8 cellular contexts compared by ENCODE assay signal in the genomic region with DNA sequence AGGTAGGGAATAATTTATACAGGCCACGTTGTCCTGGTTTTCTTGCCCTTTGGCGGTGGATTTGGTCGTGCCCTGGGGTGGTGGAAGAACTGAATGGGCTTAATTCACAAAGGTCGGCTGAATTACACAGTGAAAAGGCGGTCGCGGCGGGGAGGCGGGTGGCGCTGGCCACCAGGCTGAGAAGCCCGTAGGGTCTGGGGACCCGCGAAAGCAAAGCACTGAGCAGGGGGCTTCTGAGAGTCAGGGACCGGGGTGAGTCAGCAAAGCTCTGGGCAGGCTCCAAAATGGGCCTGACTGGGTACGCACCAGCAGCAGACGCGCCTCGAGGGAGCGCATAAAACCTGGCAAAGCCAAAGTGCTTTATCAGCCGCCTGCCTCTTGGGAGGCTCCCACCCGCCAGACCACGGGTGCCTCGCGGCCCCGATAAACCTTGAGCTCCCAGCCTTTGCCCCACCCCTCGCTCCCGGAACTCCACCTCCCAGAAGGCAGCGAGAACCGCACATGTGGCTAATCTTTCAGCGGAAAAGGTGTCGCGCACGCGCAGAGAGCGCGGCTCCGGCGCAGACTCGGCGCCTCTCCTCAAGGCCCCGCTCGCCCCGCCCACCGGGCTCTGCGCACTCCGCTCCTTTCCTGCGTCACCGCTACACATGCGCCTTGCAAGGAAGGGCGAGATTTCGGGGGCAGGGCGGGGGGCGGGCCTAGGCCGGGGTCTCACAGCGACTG. TPM values are rescaled to one million over a fixed set of nuclear protein-coding genes. Genes with fewer than 3 reads are reported as not detected.
DNase-seq lines count a peak whose midpoint lies in the region; ATAC-seq and TF ChIP-seq lines count a peak whose summit lies in the region.

No MANE protein-coding gene starts in this region.

- H3K36me3 ChIP-seq in SK-N-SH (replicated peaks in 1 of 2; ENCODE audit: control insufficient read depth in 1 of 2, insufficient read depth in 2 of 2, low read length in 1 of 2) (peaks cover 43 to 64% of the 10 kb centered on the region in 2 experiments), testis (ENCODE audit: low read depth, missing control alignments) (peaks cover 6% of the 10 kb centered on the region)

- ATAC-seq in HG02610 (IDR thresholded peaks at IDR 0.05; ENCODE audit: unreplicated experiment) = peak; percentile 93
- peak; percentile 97 for ATAC-seq in omental fat pad (ENCODE audit: low FRiP score)

- H3K36me3 Mint-ChIP-seq in activated naive CD8-positive, alpha-beta T cell = peaks cover 9% of the 10 kb centered on the region

- peaks cover 46% of the 10 kb centered on the region for H3K79me2 ChIP-seq in SK-N-SH (ENCODE audit: insufficient read depth)

- peak overlapping the region; percentile 98; the same call in 1 of the 2 replicates for H3K4me2 ChIP-seq in SK-N-SH

- 0 out of 2 replicates have a peak, but pooled peaks have one; percentile 32 for TF ChIP-seq RAD21 in SK-N-SH (IDR thresholded peaks at IDR 0.05; ENCODE audit: low read length)

- 5% methylated on average over 13 of the region's 55 CpGs for WGBS in SK-N-SH (ENCODE audit: low lambda C conversion rate)
- WGBS in testis, 2 donors = 3 to 12% methylated on average over 14 to 55 of the region's 55 CpGs

- intact Hi-C loops in testis (cut with DNase I; ENCODE audit: low total_unique reads) = no loop called here

- DNase-seq in NCI-H1092 (lab: John Stamatoyannopoulos, UW) (peak; percentile 99), SK-N-SH (peak; percentile 97), glomerular visceral epithelial cell (ENCODE audit: extremely low spot score) (peak; percentile 99), omental fat pad (ENCODE audit: low spot score) (peak; percentile 93), testis (peak; percentile 99)

- H3K27ac ChIP-seq in SK-N-SH (ENCODE audit: low read depth in 2 of 2, low read length in 1 of 2) = peak overlapping the region; percentile 84 to 96
- peak overlapping the region; percentile 79 to 89 for H3K27ac ChIP-seq in testis

- peak in 1 of 2 experiments; percentile 8; a peak in 1 of 4 replicates for TF ChIP-seq EP300 in SK-N-SH (IDR thresholded peaks at IDR 0.05; ENCODE audit: borderline replicate concordance in 1 of 2, low read depth in 1 of 2, low read length in 1 of 2)

- no peaks in the 10 kb centered on the region for H3K27me3 Mint-ChIP-seq in activated naive CD8-positive, alpha-beta T cell

- TF ChIP-seq POLR2A in testis (IDR thresholded peaks at IDR 0.05) = no peak

- no peaks in the 10 kb centered on the region for H3K27me3 ChIP-seq in SK-N-SH (ENCODE audit: insufficient read depth)
- H3K27me3 ChIP-seq in testis = no peaks in the 10 kb centered on the region

- H3K4me1 ChIP-seq in SK-N-SH (ENCODE audit: control insufficient read depth in 1 of 2, insufficient read depth in 2 of 2, low read depth in 1 of 2, low read length in 1 of 2) (peaks cover 6 to 20% of the 10 kb centered on the region in 2 experiments; a peak in 3 of 4 replicates), testis (peaks cover 21% of the 10 kb centered on the region)

- 0 out of 2 replicates have a peak overlapping the region, but pooled peaks have one; percentile 50 for H2AFZ ChIP-seq in SK-N-SH (ENCODE audit: low read depth)

- peaks cover 35% of the 10 kb centered on the region for H3K4me1 Mint-ChIP-seq in activated naive CD8-positive, alpha-beta T cell (ENCODE audit: low read depth)

- POLR2A ChIA-PET in SK-N-SH (lab: Yijun Ruan, JAX) = interaction anchor here (0.9 to 1.4 kb wide), 4 partner anchors 9 to 61 kb away, joined by 4 to 6 read pairs (median 6); a partner anchor contains a TSS

- H3K9me3 Mint-ChIP-seq in activated naive CD8-positive, alpha-beta T cell (ENCODE audit: low read depth) = no peaks in the 10 kb centered on the region

- peak overlapping the region; percentile 81; the same call in 1 of the 2 replicates for H3K9ac ChIP-seq in SK-N-SH

- H3K4me3 Mint-ChIP-seq in activated naive CD8-positive, alpha-beta T cell = peak overlapping the region; percentile 98

- H3K9me2 ChIP-seq in SK-N-SH = no peaks in the 10 kb centered on the region

- H4K20me1 ChIP-seq in SK-N-SH (ENCODE audit: insufficient read depth) = peaks cover 19% of the 10 kb centered on the region; the same call in 1 of the 2 replicates

- CTCF ChIA-PET in SK-N-SH (lab: Yijun Ruan, JAX) = interaction anchor here (1.0 to 3.2 kb wide), 6 partner anchors 8 to 140 kb away, joined by 3 to 13 read pairs (median 4); a partner anchor contains a TSS

- H3K4me3 ChIP-seq in GM08714 (ENCODE audit: low read length) = peak overlapping the region; percentile 96; the same call in 1 of the 2 replicates
- peak overlapping the region; percentile 99 to 100 for H3K4me3 ChIP-seq in SK-N-SH (ENCODE audit: low read depth in 2 of 2, low read length in 1 of 2)
- H3K4me3 ChIP-seq in testis = peak overlapping the region; percentile 95 to 97

- H3K27ac Mint-ChIP-seq in activated naive CD8-positive, alpha-beta T cell = peak overlapping the region; percentile 90

- H3K9me3 ChIP-seq in SK-N-SH = no peaks in the 10 kb centered on the region
- no peaks in the 10 kb centered on the region for H3K9me3 ChIP-seq in testis

- TF ChIP-seq CTCF in SK-N-SH (IDR thresholded peaks at IDR 0.05) = no peak
- TF ChIP-seq CTCF in omental fat pad (IDR thresholded peaks at IDR 0.05) = no peak
- TF ChIP-seq CTCF in testis (IDR thresholded peaks at IDR 0.05) = peak in 1 of 3 experiments; percentile 1

- H3F3A ChIP-seq in SK-N-SH (replicated peaks; ENCODE audit: insufficient read depth) = peaks cover 33% of the 10 kb centered on the region

TF ChIP-seq in SK-N-SH, 30 proteins besides CTCF, POLR2A, EP300 and RAD21 (continues in another document):
- TF ChIP-seq RXRA (IDR thresholded peaks at IDR 0.05; ENCODE audit: borderline replicate concordance, low read depth) (no peak), TAF1 (IDR thresholded peaks at IDR 0.05; ENCODE audit: borderline replicate concordance, low read depth, low read length) (no peak), RCOR1 (IDR thresholded peaks at IDR 0.05; ENCODE audit: low read length) (peak; percentile 5; the same call in 1 of the 2 replicates), CHD2 (IDR thresholded peaks at IDR 0.05; ENCODE audit: low read length, partially characterized antibody) (peak; percentile 39)
- TF ChIP-seq, protein P1, sequence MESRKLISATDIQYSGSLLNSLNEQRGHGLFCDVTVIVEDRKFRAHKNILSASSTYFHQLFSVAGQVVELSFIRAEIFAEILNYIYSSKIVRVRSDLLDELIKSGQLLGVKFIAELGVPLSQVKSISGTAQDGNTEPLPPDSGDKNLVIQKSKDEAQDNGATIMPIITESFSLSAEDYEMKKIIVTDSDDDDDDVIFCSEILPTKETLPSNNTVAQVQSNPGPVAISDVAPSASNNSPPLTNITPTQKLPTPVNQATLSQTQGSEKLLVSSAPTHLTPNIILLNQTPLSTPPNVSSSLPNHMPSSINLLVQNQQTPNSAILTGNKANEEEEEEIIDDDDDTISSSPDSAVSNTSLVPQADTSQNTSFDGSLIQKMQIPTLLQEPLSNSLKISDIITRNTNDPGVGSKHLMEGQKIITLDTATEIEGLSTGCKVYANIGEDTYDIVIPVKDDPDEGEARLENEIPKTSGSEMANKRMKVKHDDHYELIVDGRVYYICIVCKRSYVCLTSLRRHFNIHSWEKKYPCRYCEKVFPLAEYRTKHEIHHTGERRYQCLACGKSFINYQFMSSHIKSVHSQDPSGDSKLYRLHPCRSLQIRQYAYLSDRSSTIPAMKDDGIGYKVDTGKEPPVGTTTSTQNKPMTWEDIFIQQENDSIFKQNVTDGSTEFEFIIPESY (IDR thresholded peaks at IDR 0.05; ENCODE audit: borderline replicate concordance, low read depth) = 0 out of 2 replicates have a peak, but pooled peaks have one; percentile 33

RNA-seq across cellular contexts. Expression of a gene that starts 0.4 kb away (rescaled TPM):
- 55.6 and 59.2 TPM in 2 replicates for polyA plus RNA-seq in SK-N-SH (2012; rRNA removed)
- 23.3 and 30.6 TPM in 2 replicates for polyA plus RNA-seq in SK-N-SH (2012; cell fraction: cytosol; rRNA removed)
- 148 and 153 TPM in 2 replicates for polyA plus RNA-seq in SK-N-SH (2012; cell fraction: nucleus; rRNA removed)
- total RNA-seq in omental fat pad = 10 to 100 TPM; 41.0 to 76.7 (median 64.0) TPM
- 100 to 1,000 TPM; 111 to 115 TPM for total RNA-seq in testis
- 69.3 TPM for polyA plus RNA-seq in testis (ENCODE audit: insufficient read depth, low read depth, low replicate concordance)

RNA-seq across cellular contexts. Expression of a gene that starts 11.0 kb away (rescaled TPM):
- polyA plus RNA-seq in SK-N-SH (2012; rRNA removed) = 645 and 759 TPM in 2 replicates
- polyA plus RNA-seq in SK-N-SH (2012; cell fraction: cytosol; rRNA removed) = 537 and 665 TPM in 2 replicates
- polyA plus RNA-seq in SK-N-SH (2012; cell fraction: nucleus; rRNA removed) = 480 and 683 TPM in 2 replicates
- 100 to 1,000 TPM; 240 to 284 (median 246) TPM for total RNA-seq in omental fat pad
- total RNA-seq in testis = 100 to 1,000 TPM; 238 to 334 TPM
- 346 TPM for polyA plus RNA-seq in testis (ENCODE audit: insufficient read depth, low read depth, low replicate concordance)

RNA-seq across cellular contexts. Expression of a gene that starts 30.4 kb away (rescaled TPM):
- polyA plus RNA-seq in SK-N-SH (2012; rRNA removed) = 29.6 and 30.1 TPM in 2 replicates
- 16.3 and 19.3 TPM in 2 replicates for polyA plus RNA-seq in SK-N-SH (2012; cell fraction: cytosol; rRNA removed)
- 117 and 125 TPM in 2 replicates for polyA plus RNA-seq in SK-N-SH (2012; cell fraction: nucleus; rRNA removed)
- 10 to 100 TPM; 34.9 to 46.0 (median 43.2) TPM for total RNA-seq in omental fat pad
- 10 to 100 TPM; 80.5 to 86.8 TPM for total RNA-seq in testis
- polyA plus RNA-seq in testis (ENCODE audit: insufficient read depth, low read depth, low replicate concordance) = 53.7 TPM

RNA-seq across cellular contexts. Expression of a gene that starts 43.8 kb away (rescaled TPM):
- polyA plus RNA-seq in SK-N-SH (2012; rRNA removed) (0.08 and 0.19 TPM in 2 replicates), testis (ENCODE audit: insufficient read depth, low read depth, low replicate concordance) (2.5 TPM)
- 0.05 and 0.20 TPM in 2 replicates for polyA plus RNA-seq in SK-N-SH (2012; cell fraction: cytosol; rRNA removed)
- 0.98 and 1.8 TPM in 2 replicates for polyA plus RNA-seq in SK-N-SH (2012; cell fraction: nucleus; rRNA removed)
- total RNA-seq in omental fat pad (under 1 TPM in 2 of 4 donors, not detected in 2; 0.19 to 0.47 TPM), testis (10 to 100 TPM; 13.8 to 17.6 TPM)

RNA-seq across cellular contexts. Expression of a gene that starts 50.5 kb away (rescaled TPM):
- polyA plus RNA-seq in SK-N-SH (2012; rRNA removed) (46.8 and 61.5 TPM in 2 replicates), testis (ENCODE audit: insufficient read depth, low read depth, low replicate concordance) (36.7 TPM)
- 36.1 and 42.9 TPM in 2 replicates for polyA plus RNA-seq in SK-N-SH (2012; cell fraction: cytosol; rRNA removed)
- 113 and 133 TPM in 2 replicates for polyA plus RNA-seq in SK-N-SH (2012; cell fraction: nucleus; rRNA removed)
- total RNA-seq in omental fat pad (10 to 100 TPM; 28.5 to 50.3 (median 38.7) TPM), testis (10 to 100 TPM; 37.2 to 48.1 TPM)

Comparison
In these comparisons a context has a peak if more than half of its experiments do, and no peak if none do; other contexts are left out.
1. Peak in every context shown above with its lines: DNase-seq, ATAC-seq, H3K4me3 ChIP-seq and H3K27ac ChIP-seq.